Comparison of ENCODE assay signal across 10 cellular contexts in the genomic region with DNA sequence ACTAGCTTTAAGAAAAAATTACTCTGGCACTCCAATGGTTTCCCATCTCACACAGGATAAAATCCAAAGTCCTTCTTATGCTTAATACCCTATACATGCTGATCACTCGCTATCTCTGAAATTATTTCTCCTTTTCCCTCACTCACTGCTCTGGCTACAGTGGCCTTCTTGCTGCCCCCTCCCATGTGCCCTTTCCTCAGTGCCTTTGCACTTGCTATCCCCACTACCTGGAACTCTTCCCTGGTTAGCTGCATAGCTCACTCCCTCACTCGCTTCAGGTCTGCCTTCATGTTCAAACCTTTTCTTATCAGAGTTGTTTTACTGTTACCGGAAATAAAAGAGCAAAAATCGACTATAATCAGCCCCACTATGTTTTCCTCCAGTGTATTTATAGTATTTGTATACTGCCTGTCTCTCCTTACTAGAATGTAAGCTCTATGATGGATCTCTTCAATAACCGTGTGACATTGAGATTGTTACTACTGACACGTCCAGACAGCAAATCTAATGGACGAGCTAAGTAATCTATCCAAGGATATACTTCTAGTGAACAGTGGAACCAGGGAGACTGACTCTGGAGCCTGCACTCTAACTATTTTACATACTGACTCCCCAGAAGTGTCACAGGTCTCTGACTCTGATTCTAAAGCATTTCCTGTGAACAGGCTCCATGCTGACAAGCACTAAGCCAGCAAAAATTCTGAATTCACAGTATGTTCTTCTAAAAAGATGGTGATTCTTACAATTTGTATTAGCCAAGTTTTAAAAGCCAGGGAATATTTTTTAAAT. TPM values are rescaled to one million over a fixed set of nuclear protein-coding genes. Genes with fewer than 3 reads are reported as not detected.
DNase-seq lines count a peak whose midpoint lies in the region; ATAC-seq and TF ChIP-seq lines count a peak whose summit lies in the region.
"Had no signal": no experiment of that assay in that cellular context is flagged by ENCODE, and none has a peak within 500 bp of the region (broad histone marks: within the 10 kb centered on the region; RNA-seq: fewer than 3 reads in every experiment).

No MANE protein-coding gene starts in this region.

- H3F3A ChIP-seq in neural progenitor cell (ENCODE audit: low read depth) = peaks cover 20% of the 10 kb centered on the region

- intact Hi-C loops in posterior vena cava (cut with DNase I) = loop anchor here in 1 of 2 donors (10.0 kb wide), 1 partner anchor 299 kb away; no protein-coding TSS in a partner anchor

- H3K4me1 Mint-ChIP-seq in CD8-positive, alpha-beta memory T cell = peaks cover 16 to 36% (median 20%) of the 10 kb centered on the region in 3 donors
- H3K4me1 Mint-ChIP-seq in neural progenitor cell = peaks cover 3% of the 10 kb centered on the region

- no peaks in the 10 kb centered on the region for H3K27me3 Mint-ChIP-seq in CD8-positive, alpha-beta memory T cell
- no peaks in the 10 kb centered on the region for H3K27me3 Mint-ChIP-seq in neural progenitor cell (ENCODE audit: insufficient read depth, low read depth)

- no peak overlapping the region for H3K27ac Mint-ChIP-seq in CD8-positive, alpha-beta memory T cell
- no peak overlapping the region for H3K27ac Mint-ChIP-seq in neural progenitor cell
- H3K27ac Mint-ChIP-seq: activated T-cell treated with anti-CD3 and anti-CD28 coated beads, Interleukin-2, amount 50 U/mL, for 72 hours had no signal

- H4K20me1 ChIP-seq in neural progenitor cell (ENCODE audit: low read depth) = peaks cover 38% of the 10 kb centered on the region

- no peaks in the 10 kb centered on the region for H3K9me3 Mint-ChIP-seq in CD8-positive, alpha-beta memory T cell
- H3K9me3 Mint-ChIP-seq in neural progenitor cell = no peaks in the 10 kb centered on the region
- H3K9me3 Mint-ChIP-seq: activated T-cell treated with anti-CD3 and anti-CD28 coated beads, Interleukin-2, amount 50 U/mL, for 72 hours had no signal

- H3K9me3 ChIP-seq in CD8-positive, alpha-beta memory T cell (ENCODE audit: low read length) = no peaks in the 10 kb centered on the region
- H3K9me3 ChIP-seq in endocrine pancreas (ENCODE audit: control insufficient read depth, low read length) (no peaks in the 10 kb centered on the region), neural progenitor cell (ENCODE audit: low read depth) (no peaks in the 10 kb centered on the region)

- H3K36me3 Mint-ChIP-seq in CD8-positive, alpha-beta memory T cell = peaks cover 0 to 2% (median 0%) of the 10 kb centered on the region in 3 donors
- H3K36me3 Mint-ChIP-seq in neural progenitor cell = peaks cover 4% of the 10 kb centered on the region

- peaks cover 57% of the 10 kb centered on the region for H3K4me1 ChIP-seq in CD8-positive, alpha-beta memory T cell (ENCODE audit: insufficient read depth, low read length)
- H3K4me1 ChIP-seq in endocrine pancreas (ENCODE audit: control insufficient read depth, insufficient read depth, low read length) (peaks cover 25% of the 10 kb centered on the region), neural progenitor cell (peaks cover 19% of the 10 kb centered on the region)

- H3K4me3 ChIP-seq in CD8-positive, alpha-beta memory T cell (ENCODE audit: low read length) = peak overlapping the region; percentile 34
- no peak overlapping the region for H3K4me3 ChIP-seq in endocrine pancreas (ENCODE audit: control insufficient read depth, insufficient read depth, low read length)
- H3K4me3 ChIP-seq in neural progenitor cell = no peak overlapping the region

- no peak overlapping the region for H3K27ac ChIP-seq in CD8-positive, alpha-beta memory T cell (ENCODE audit: low read depth, low read length)
- no peak overlapping the region for H3K27ac ChIP-seq in neural progenitor cell

- H3K9ac ChIP-seq in endocrine pancreas (ENCODE audit: control insufficient read depth, insufficient read depth, low read length) (peak overlapping the region; percentile 14), neural progenitor cell (no peak overlapping the region)

- peak overlapping the region; percentile 62 for H3K4me2 ChIP-seq in neural progenitor cell

- POLR2A ChIA-PET in CD8-positive, alpha-beta memory T cell (lab: Charles Lee) = interaction anchor here (0.5 to 1.4 kb wide), 5 partner anchors 23 to 430 kb away, joined by 3 to 8 read pairs (median 3); no protein-coding TSS in a partner anchor

- no peaks in the 10 kb centered on the region for H3K27me3 ChIP-seq in CD8-positive, alpha-beta memory T cell (ENCODE audit: insufficient read depth, low read length, poor library complexity, severe bottlenecking)
- H3K27me3 ChIP-seq in endocrine pancreas (ENCODE audit: control insufficient read depth, insufficient read depth, low read length) (no peaks in the 10 kb centered on the region), neural progenitor cell (no peaks in the 10 kb centered on the region)

- peaks cover 55% of the 10 kb centered on the region for H3K79me2 ChIP-seq in neural progenitor cell (ENCODE audit: low read depth)

- TF ChIP-seq CTCF in neural progenitor cell (IDR thresholded peaks at IDR 0.05) (no peak), GM20000 (IDR thresholded peaks at IDR 0.05; ENCODE audit: extremely low read depth, missing control alignments) (no peak)

- no peak overlapping the region for H2AFZ ChIP-seq in neural progenitor cell (replicated peaks)

- H3K4me3 Mint-ChIP-seq in CD8-positive, alpha-beta memory T cell = no peak overlapping the region
- H3K4me3 Mint-ChIP-seq in neural progenitor cell = no peak overlapping the region
- H3K4me3 Mint-ChIP-seq: activated T-cell treated with anti-CD3 and anti-CD28 coated beads, Interleukin-2, amount 50 U/mL, for 72 hours had no signal

- no peak for ATAC-seq in GM19324 (IDR thresholded peaks at IDR 0.05; ENCODE audit: low FRiP score, unreplicated experiment)

- no peak for DNase-seq in CD8-positive, alpha-beta memory T cell
- DNase-seq in NAMALWA (ENCODE audit: low spot score) = peak; percentile 50
- peak; percentile 18 for DNase-seq in neural progenitor cell (ENCODE audit: low spot score)
- no peak for DNase-seq in GM20000 (ENCODE audit: low spot score)
- DNase-seq in GOT3 (lab: John Stamatoyannopoulos, UW) = no peak
- DNase-seq in posterior vena cava (ENCODE audit: low spot score) = no peak
- DNase-seq: activated T-cell treated with anti-CD3 and anti-CD28 coated beads, Interleukin-2, amount 50 U/mL, for 72 hours; OCI-M1 had no signal

- no peaks in the 10 kb centered on the region for H3K36me3 ChIP-seq in CD8-positive, alpha-beta memory T cell (ENCODE audit: insufficient read depth, low read length)
- H3K36me3 ChIP-seq in endocrine pancreas (ENCODE audit: control insufficient read depth, insufficient read depth, low read length) (no peaks in the 10 kb centered on the region), neural progenitor cell (no peaks in the 10 kb centered on the region)

- CTCF ChIA-PET in CD8-positive, alpha-beta memory T cell (lab: Charles Lee) = interaction anchor here (0.7 to 2.9 kb wide), 8 partner anchors 20 to 81 kb away, joined by 3 to 14 read pairs (median 3); a partner anchor contains a TSS

RNA-seq across cellular contexts. Expression of a gene that starts 25.1 kb away (rescaled TPM):
- total RNA-seq in CD8-positive, alpha-beta memory T cell = 10 to 100 TPM; 55.7 to 58.8 TPM
- 192 TPM for polyA plus RNA-seq in CD8-positive, alpha-beta memory T cell
- total RNA-seq in neural progenitor cell (ENCODE audit: low replicate concordance) (19.8 and 20.9 TPM in 2 replicates), posterior vena cava (100 to 1,000 TPM in 1 of 2 donors, 10 to 100 TPM in 1; 83.1 to 193 TPM)

Comparison
In these comparisons a context has a peak if more than half of its experiments do, and no peak if none do; other contexts are left out.
1. DNase-seq: peak in NAMALWA (single experiment) and neural progenitor cell (single experiment); none in CD8-positive, alpha-beta memory T cell (0 of 5), GM20000 (single experiment), GOT3 (single experiment) and posterior vena cava (single experiment).